Comparison of ENCODE assay signal across 13 cellular contexts in genomic region chr18:50895350-50896045, GRCh38.
"Had no signal": no experiment of that assay in that cellular context is flagged by ENCODE, and none has a peak within 500 bp of the region (broad histone marks: within the 10 kb centered on the region; RNA-seq: fewer than 3 reads in every experiment).

No MANE protein-coding gene starts in this region.

- H3K9me3 ChIP-seq: adrenal gland, colonic mucosa, gastroesophageal sphincter, ovary, testis had no signal

- H3K27ac ChIP-seq: adrenal gland, colonic mucosa, epithelial cell of prostate, gastroesophageal sphincter, left ventricle myocardium inferior, ovary, testis had no signal

- H3K4me3 ChIP-seq: adrenal gland, colonic mucosa, gastroesophageal sphincter, left ventricle myocardium inferior, ovary, testis had no signal

- DNase-seq: activated CD4-positive, alpha-beta T cell treated with anti-CD3 and anti-CD28 coated beads, Interleukin-2, amount 50 U/mL, for 48 hours; activated CD4-positive, CD25-positive, alpha-beta regulatory T cell treated with anti-CD3 and anti-CD28 coated beads, Interleukin-2, amount 50 U/mL, for 72 hours; activated naive CD4-positive, alpha-beta T cell treated with Interleukin-2 at 50 U/mL for 16 hours; adrenal gland; colonic mucosa; left ventricle myocardium inferior; ovary; stimulated activated CD4-positive, alpha-beta T cell treated with anti-CD3 and anti-CD28 coated beads, Interleukin-4, amount 100 ng/mL, for 1 hour; stimulated activated CD8-positive, alpha-beta memory T cell treated with anti-CD3 and anti-CD28 coated beads, Interleukin-4, amount 100 ng/mL, for 48 hours; stimulated activated naive CD8-positive, alpha-beta T cell treated with anti-CD3 and anti-CD28 coated beads, Interleukin-15, Interleukin-2, amounts not matched to agents 100 U/mL and 50 U/mL, for 24 hours; testis had no signal

- ATAC-seq: gastroesophageal sphincter; stimulated activated naive CD8-positive, alpha-beta T cell treated with anti-CD3 and anti-CD28 coated beads, Interleukin-15, Interleukin-2, amounts not matched to agents 100 U/mL and 50 U/mL, for 24 hours had no signal

- H3K36me3 ChIP-seq: colonic mucosa, ovary had no signal

- H3K27me3 ChIP-seq: adrenal gland, colonic mucosa, gastroesophageal sphincter, ovary, testis had no signal

- H3K4me1 ChIP-seq: adrenal gland, colonic mucosa, left ventricle myocardium inferior, testis had no signal
